In the genomic region with DNA sequence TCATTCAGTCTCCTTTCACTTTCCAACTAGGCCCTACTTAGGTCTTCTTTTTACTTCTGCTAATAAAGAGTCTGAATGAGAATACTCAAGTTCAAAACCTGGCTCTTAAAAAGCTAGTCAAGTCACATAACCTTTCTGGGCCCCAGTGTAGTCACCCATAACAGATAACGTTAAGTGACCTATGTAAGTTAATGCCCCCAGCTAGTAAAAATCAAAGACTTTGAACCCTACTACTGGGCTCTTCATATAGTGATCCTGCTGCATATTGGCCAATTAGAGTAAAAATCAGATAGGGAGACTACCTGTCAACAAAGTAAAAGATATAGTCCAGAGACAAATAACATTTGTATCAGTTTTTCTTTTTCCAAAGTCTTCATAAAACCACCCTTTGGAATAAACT, we compare ENCODE assay signal across 20 cellular contexts.
"Had no signal": no experiment of that assay in that cellular context is flagged by ENCODE, and none has a peak within 500 bp of the region (broad histone marks: within the 10 kb centered on the region; RNA-seq: fewer than 3 reads in every experiment).

No MANE protein-coding gene starts in this region.

- H3K27me3 ChIP-seq: heart right ventricle, neutrophil, right lobe of liver, spleen, stomach, transverse colon had no signal

- H3K4me3 ChIP-seq: heart right ventricle, left ventricle myocardium inferior, lower lobe of right lung, psoas muscle, right lobe of liver, spleen, stomach, thoracic aorta, transverse colon had no signal

- H3K27ac Mint-ChIP-seq: stimulated activated memory B cell treated with anti-CD40 and anti-IgM and Interleukin-4, amounts not matched to agents 10 μg/mL and 1 μg/mL and 100 μg/mL, for 72 hours had no signal

- DNase-seq: effector memory CD4-positive, alpha-beta T cell; heart right ventricle; left ventricle myocardium inferior; lower lobe of right lung; mesenchymal stem cell; naive B cell; psoas muscle; retina; right lobe of liver; spleen; stimulated activated CD4-positive, alpha-beta T cell treated with anti-CD3 and anti-CD28 coated beads, Interleukin-15, amount 100 ng/mL, for 24 hours; stimulated activated CD4-positive, alpha-beta T cell treated with anti-CD3 and anti-CD28 coated beads, Interleukin-1b, Interleukin-23, amount 100 ng/mL, for 48 hours; stimulated activated CD4-positive, alpha-beta T cell treated with anti-CD3 and anti-CD28 coated beads, Interleukin-4, amount 100 ng/mL, for 24 hours; stomach; substantia nigra; transverse colon had no signal

- H3K27ac ChIP-seq: heart right ventricle, left ventricle myocardium inferior, lower lobe of right lung, neutrophil, psoas muscle, right lobe of liver, spleen, stomach, thoracic aorta, transverse colon had no signal

- H3K27me3 Mint-ChIP-seq: naive B cell; stimulated activated memory B cell treated with anti-CD40 and anti-IgM and Interleukin-4, amounts not matched to agents 10 μg/mL and 1 μg/mL and 100 μg/mL, for 72 hours had no signal

- H3K9me3 Mint-ChIP-seq: stimulated activated memory B cell treated with anti-CD40 and anti-IgM and Interleukin-4, amounts not matched to agents 10 μg/mL and 1 μg/mL and 100 μg/mL, for 72 hours had no signal

- ATAC-seq: esophagus mucosa; heart right ventricle; lower lobe of right lung; psoas muscle; right lobe of liver; stimulated activated memory B cell treated with anti-CD40 and anti-IgM and Interleukin-4, amounts not matched to agents 10 μg/mL and 1 μg/mL and 100 μg/mL, for 72 hours had no signal

- H3K4me3 Mint-ChIP-seq: stimulated activated memory B cell treated with anti-CD40 and anti-IgM and Interleukin-4, amounts not matched to agents 10 μg/mL and 1 μg/mL and 100 μg/mL, for 72 hours had no signal
